ENCODE assay signal across 8 cellular contexts in genomic region chr15:74614744-74615312, GRCh38. TPM values are rescaled to one million over a fixed set of nuclear protein-coding genes. Genes with fewer than 3 reads are reported as not detected.
DNase-seq lines count a peak whose midpoint lies in the region; ATAC-seq and TF ChIP-seq lines count a peak whose summit lies in the region.

No MANE protein-coding gene starts in this region.

- no peak for TF ChIP-seq CTCF in sigmoid colon (IDR thresholded peaks at IDR 0.05)

- H3K4me1 ChIP-seq in sigmoid colon = peaks cover 0 to 37% (median 28%) of the 10 kb centered on the region in 4 donors

- peak overlapping the region; percentile 75 to 100 (median 88) for H3K4me3 ChIP-seq in sigmoid colon

- H3K9me3 ChIP-seq in T-helper 17 cell (ENCODE audit: control insufficient read depth, low read length, poor library complexity, severe bottlenecking) = no peaks in the 10 kb centered on the region
- H3K9me3 ChIP-seq in sigmoid colon = no peaks in the 10 kb centered on the region

- H3K27ac ChIP-seq in angular gyrus (ENCODE audit: low read depth, low read length) (peak overlapping the region; percentile 94), sigmoid colon (peak overlapping the region; percentile 96 to 100 (median 98))

- peak overlapping the region; percentile 96 for H3K27ac Mint-ChIP-seq in T-helper 17 cell

- WGBS in sigmoid colon, 2 donors = 0% methylated on average over 50 of the region's 50 CpGs

- H3K27me3 ChIP-seq in sigmoid colon = no peaks in the 10 kb centered on the region

- no peak for TF ChIP-seq EP300 in sigmoid colon (IDR thresholded peaks at IDR 0.05)

- H3K36me3 ChIP-seq in sigmoid colon = peaks cover 6 to 11% (median 7%) of the 10 kb centered on the region in 4 donors

- peak; percentile 84 for DNase-seq in Daoy (ENCODE audit: low read depth)
- DNase-seq in KG1 (lab: John Stamatoyannopoulos, UW) = peak; percentile 50
- DNase-seq in T-helper 17 cell = peak; percentile 91 to 97 (median 96)
- DNase-seq in hypothalamus (lab: John Stamatoyannopoulos, UW) = peak in 45 of 51 donors; percentile 29 to 87 (median 71)
- peak; percentile 94 for DNase-seq in sigmoid colon
- no peak for DNase-seq in NCI-H2029 treated with DMSO at 0.1 percent for 48 hours (lab: John Stamatoyannopoulos, UW)

- ATAC-seq in GM21619 (IDR thresholded peaks at IDR 0.05; ENCODE audit: unreplicated experiment) = peak; percentile 39
- ATAC-seq in T-helper 17 cell = peak; percentile 75

- peak overlapping the region; percentile 94 for H3K4me3 Mint-ChIP-seq in T-helper 17 cell

- no peaks in the 10 kb centered on the region for H3K27me3 Mint-ChIP-seq in T-helper 17 cell

- no peak for TF ChIP-seq POLR2A in sigmoid colon (IDR thresholded peaks at IDR 0.05)

- H3K4me1 Mint-ChIP-seq in T-helper 17 cell = peaks cover 28% of the 10 kb centered on the region

- intact Hi-C loops in sigmoid colon (cut with DNase I) = loop anchor here (1.0 to 2.0 kb wide), 2 partner anchors 17 to 74 kb away; partner anchors contain the start of gene ARID3B

- no peaks in the 10 kb centered on the region for H3K36me3 Mint-ChIP-seq in T-helper 17 cell (ENCODE audit: low read depth)

RNA-seq across cellular contexts. Expression of gene CLK3, which starts 0.8 kb away (rescaled TPM):
- total RNA-seq in Daoy (2014; rRNA removed; shearing (Covaris generic)) = 55.2 and 57.4 TPM in 2 replicates
- total RNA-seq in T-helper 17 cell (100 to 1,000 TPM; 216 to 243 TPM), sigmoid colon (100 to 1,000 TPM in 3 of 4 donors, 10 to 100 TPM in 1; 73.1 to 124 (median 115) TPM)
- polyA plus RNA-seq in sigmoid colon = 10 to 100 TPM; 59.5 to 75.5 (median 60.1) TPM
